In genomic region chr2:238092486-238093035, GRCh38 we compare ENCODE assay signal across 19 cellular contexts. TPM values are rescaled to one million over a fixed set of nuclear protein-coding genes. Genes with fewer than 3 reads are reported as not detected.
DNase-seq lines count a peak whose midpoint lies in the region; ATAC-seq and TF ChIP-seq lines count a peak whose summit lies in the region.
"Had no signal": no experiment of that assay in that cellular context is flagged by ENCODE, and none has a peak within 500 bp of the region (broad histone marks: within the 10 kb centered on the region; RNA-seq: fewer than 3 reads in every experiment).

No MANE protein-coding gene starts in this region.

- no peaks in the 10 kb centered on the region for H3K27me3 ChIP-seq in right atrium auricular region
- no peaks in the 10 kb centered on the region for H3K27me3 ChIP-seq in heart left ventricle
- no peaks in the 10 kb centered on the region for H3K27me3 ChIP-seq in hepatocyte
- H3K27me3 ChIP-seq: cardiac muscle cell had no signal

- no peaks in the 10 kb centered on the region for H3K9me2 ChIP-seq in hepatocyte (replicated peaks; ENCODE audit: insufficient read depth)

- H3K4me1 Mint-ChIP-seq in activated CD8-positive, alpha-beta memory T cell treated with anti-CD3 and anti-CD28 coated beads, Interleukin-2, amount 10 ng/mL, durations not matched to agents 7 days and 5 days: no peaks in the 10 kb centered on the region
- peaks cover 4% of the 10 kb centered on the region for H3K4me1 Mint-ChIP-seq in neural crest cell

- TF ChIP-seq CTCF in right atrium auricular region (IDR thresholded peaks at IDR 0.05) (no peak), heart left ventricle (IDR thresholded peaks at IDR 0.05) (no peak), neural crest cell (conservative IDR thresholded peaks at IDR 0.05) (no peak), hepatocyte (IDR thresholded peaks at IDR 0.05; ENCODE audit: poor library complexity) (no peak)

- H3K27ac ChIP-seq in right atrium auricular region (no peak overlapping the region), heart left ventricle (no peak overlapping the region), hepatocyte (no peak overlapping the region)

- no peaks in the 10 kb centered on the region for H3K27me3 Mint-ChIP-seq in activated CD8-positive, alpha-beta memory T cell treated with anti-CD3 and anti-CD28 coated beads, Interleukin-2, amount 10 ng/mL, durations not matched to agents 7 days and 5 days
- H3K27me3 Mint-ChIP-seq in neural crest cell (ENCODE audit: low read depth): no peaks in the 10 kb centered on the region

- H3K4me1 ChIP-seq in right atrium auricular region (no peaks in the 10 kb centered on the region), heart left ventricle (peaks cover 0 to 4% (median 0%) of the 10 kb centered on the region in 12 donors), hepatocyte (ENCODE audit: insufficient read depth) (no peaks in the 10 kb centered on the region)

- H3K36me3 Mint-ChIP-seq in activated CD8-positive, alpha-beta memory T cell treated with anti-CD3 and anti-CD28 coated beads, Interleukin-2, amount 10 ng/mL, durations not matched to agents 7 days and 5 days: peaks cover 3% of the 10 kb centered on the region
- H3K36me3 Mint-ChIP-seq in neural crest cell (ENCODE audit: low read depth): peaks cover 3% of the 10 kb centered on the region

- DNase-seq in right atrium auricular region (ENCODE audit: low spot score): peak; percentile 21
- DNase-seq in heart left ventricle: no peak
- DNase-seq in activated CD8-positive, alpha-beta memory T cell treated with anti-CD3 and anti-CD28 coated beads, Interleukin-2, amount 10 ng/mL, durations not matched to agents 7 days and 5 days: peak; percentile 21
- DNase-seq in neural crest cell (ENCODE audit: low read depth, low spot score): no peak
- DNase-seq in hepatocyte (ENCODE audit: low spot score): no peak
- DNase-seq in NK-92 treated with Interleukin-12 subunit alpha and Interleukin-12 subunit beta, amount 100 ng/mL, for 24 hours (lab: John Stamatoyannopoulos, UW): no peak
- DNase-seq: activated CD4-positive, alpha-beta T cell treated with anti-CD3 and anti-CD28 coated beads for 1 hour; activated effector memory CD4-positive, alpha-beta T cell treated with Interleukin-2 at 50 U/mL for 16 hours; cortex of kidney; Karpas-422; left cardiac atrium; NCI-H1694 treated with DMSO at 0.1 percent for 48 hours; NCI-H2171 treated with DMSO at 0.1 percent for 48 hours; NCI-H526 treated with DMSO at 0.1 percent for 48 hours; right cardiac atrium had no signal

- CTCF ChIA-PET in activated CD8-positive, alpha-beta memory T cell treated with anti-CD3 and anti-CD28 coated beads, Interleukin-2, amount 10 ng/mL, durations not matched to agents 7 days and 5 days (lab: Charles Lee): no interaction called here

- H4K20me1 ChIP-seq in hepatocyte (ENCODE audit: insufficient read depth, poor library complexity, severe bottlenecking): no peaks in the 10 kb centered on the region

- no peak overlapping the region for H3K4me3 Mint-ChIP-seq in activated CD8-positive, alpha-beta memory T cell treated with anti-CD3 and anti-CD28 coated beads, Interleukin-2, amount 10 ng/mL, durations not matched to agents 7 days and 5 days
- H3K4me3 Mint-ChIP-seq in neural crest cell: no peak overlapping the region
- H3K4me3 Mint-ChIP-seq: CD14-positive monocyte had no signal

- WGBS in heart left ventricle, 4 donors: 95 to 97% (median 96%) methylated on average over 12 of the region's 12 CpGs
- WGBS in hepatocyte (ENCODE audit: low lambda C conversion rate, missing lambda C conversion rate): 98% methylated on average over 10 of the region's 12 CpGs

- H3K79me2 ChIP-seq in hepatocyte: no peaks in the 10 kb centered on the region

- H2AFZ ChIP-seq in hepatocyte: no peak overlapping the region

- TF ChIP-seq POLR2A in heart left ventricle (IDR thresholded peaks at IDR 0.05): no peak

- no peak overlapping the region for H3K4me2 ChIP-seq in hepatocyte

- H3K9me3 Mint-ChIP-seq in activated CD8-positive, alpha-beta memory T cell treated with anti-CD3 and anti-CD28 coated beads, Interleukin-2, amount 10 ng/mL, durations not matched to agents 7 days and 5 days (ENCODE audit: low read depth): no peaks in the 10 kb centered on the region
- no peaks in the 10 kb centered on the region for H3K9me3 Mint-ChIP-seq in neural crest cell
- H3K9me3 Mint-ChIP-seq: CD14-positive monocyte had no signal

- H3K4me3 ChIP-seq in right atrium auricular region (no peak overlapping the region), heart left ventricle (no peak overlapping the region), hepatocyte (no peak overlapping the region)
- H3K4me3 ChIP-seq: cardiac muscle cell had no signal

- no peak overlapping the region for H3K27ac Mint-ChIP-seq in activated CD8-positive, alpha-beta memory T cell treated with anti-CD3 and anti-CD28 coated beads, Interleukin-2, amount 10 ng/mL, durations not matched to agents 7 days and 5 days
- peak overlapping the region; percentile 51 for H3K27ac Mint-ChIP-seq in neural crest cell (ENCODE audit: unreplicated experiment)

- H3K36me3 ChIP-seq in right atrium auricular region: no peaks in the 10 kb centered on the region
- peaks cover 0 to 4% (median 0%) of the 10 kb centered on the region in 9 donors for H3K36me3 ChIP-seq in heart left ventricle
- no peaks in the 10 kb centered on the region for H3K36me3 ChIP-seq in hepatocyte (replicated peaks; ENCODE audit: insufficient read depth, low read depth)
- H3K36me3 ChIP-seq: cardiac muscle cell had no signal

- ATAC-seq in heart left ventricle (no peak), GM19023 (IDR thresholded peaks at IDR 0.05; ENCODE audit: unreplicated experiment) (no peak)
- no peak for ATAC-seq in activated CD8-positive, alpha-beta memory T cell treated with anti-CD3 and anti-CD28 coated beads, Interleukin-2, amount 10 ng/mL, durations not matched to agents 7 days and 5 days
- ATAC-seq: left cardiac atrium, right cardiac atrium had no signal

- H3K9me3 ChIP-seq in right atrium auricular region (no peaks in the 10 kb centered on the region), heart left ventricle (no peaks in the 10 kb centered on the region), hepatocyte (ENCODE audit: low read depth) (no peaks in the 10 kb centered on the region)

- intact Hi-C loops in heart left ventricle (cut with DNase I): no loop called here

RNA-seq across cellular contexts. Expression of gene ESPNL, which starts 7.6 kb away (rescaled TPM):
- total RNA-seq in right atrium auricular region (1 to 10 TPM in 1 of 2 donors, under 1 TPM in 1; 0.26 to 2.0 TPM), heart left ventricle (1 to 10 TPM in 1 of 9 donors, under 1 TPM in 7, not detected in 1; 0.05 to 1.2 (median 0.23) TPM), neural crest cell (0.16 and 0.40 TPM in 2 replicates), hepatocyte (0.27 and 0.36 TPM in 2 replicates)
- polyA plus RNA-seq in heart left ventricle (under 1 TPM in 1 of 2 donors, not detected in 1; 0.27 TPM), hepatocyte (0.62 TPM in 1 of 2 replicates, not detected in the other)
- total RNA-seq in activated CD8-positive, alpha-beta memory T cell treated with anti-CD3 and anti-CD28 coated beads, Interleukin-2, amount 10 ng/mL, durations not matched to agents 7 days and 5 days: under 1 TPM in 1 of 2 experiments, not detected in 1; 0.05 TPM
- polyA plus RNA-seq: CD14-positive monocyte had no signal

RNA-seq across cellular contexts. Expression of gene SCLY, which starts 31.8 kb away (rescaled TPM):
- 10 to 100 TPM in 1 of 2 donors, 1 to 10 TPM in 1; 6.5 to 11.3 TPM for total RNA-seq in right atrium auricular region
- 10 to 100 TPM in 6 of 9 donors, 1 to 10 TPM in 3; 8.1 to 14.3 (median 10.6) TPM for total RNA-seq in heart left ventricle
- 10 to 100 TPM in 1 of 2 donors, 1 to 10 TPM in 1; 6.9 to 21.2 TPM for polyA plus RNA-seq in heart left ventricle
- total RNA-seq in activated CD8-positive, alpha-beta memory T cell treated with anti-CD3 and anti-CD28 coated beads, Interleukin-2, amount 10 ng/mL, durations not matched to agents 7 days and 5 days: 10 to 100 TPM; 29.1 to 53.8 TPM
- 46.1 and 49.8 TPM in 2 replicates for total RNA-seq in neural crest cell
- total RNA-seq in hepatocyte: 12.7 and 16.5 TPM in 2 replicates
- 21.1 and 21.3 TPM in 2 replicates for polyA plus RNA-seq in hepatocyte

RNA-seq across cellular contexts. Expression of gene KLHL30, which starts 45.9 kb away (rescaled TPM):
- total RNA-seq in right atrium auricular region (10 to 100 TPM; 24.9 to 29.0 TPM), heart left ventricle (10 to 100 TPM; 19.8 to 43.7 (median 23.2) TPM), neural crest cell (0.23 and 0.25 TPM in 2 replicates), hepatocyte (not detected in 2 replicates)
- polyA plus RNA-seq in heart left ventricle (10 to 100 TPM in 1 of 2 donors, 1 to 10 TPM in 1; 5.1 to 10.7 TPM), hepatocyte (0.15 TPM in 1 of 2 replicates, not detected in the other)
- not detected for total RNA-seq in activated CD8-positive, alpha-beta memory T cell treated with anti-CD3 and anti-CD28 coated beads, Interleukin-2, amount 10 ng/mL, durations not matched to agents 7 days and 5 days
- polyA plus RNA-seq: AG04450 had no signal

Comparison
In these comparisons a context has a peak if more than half of its experiments do, and no peak if none do; other contexts are left out.
1. DNase-seq: peak in right atrium auricular region (single experiment) and activated CD8-positive, alpha-beta memory T cell treated with anti-CD3 and anti-CD28 coated beads, Interleukin-2, amount 10 ng/mL, durations not matched to agents 7 days and 5 days (single experiment); none in heart left ventricle (0 of 5), neural crest cell (single experiment), hepatocyte (single experiment) and NK-92 treated with Interleukin-12 subunit alpha and Interleukin-12 subunit beta, amount 100 ng/mL, for 24 hours (single experiment).
2. RNA of gene KLHL30, which starts 45.9 kb away (total RNA-seq): 24.9 to 29.0 TPM in right atrium auricular region and 19.8 to 43.7 TPM in heart left ventricle; 0.23 to 0.25 TPM in neural crest cell, not detected in hepatocyte and not detected in activated CD8-positive, alpha-beta memory T cell treated with anti-CD3 and anti-CD28 coated beads, Interleukin-2, amount 10 ng/mL, durations not matched to agents 7 days and 5 days; every median in the first group is over 10 times any median in the second.